In genomic region chr11:88308576-88308975, GRCh38 we compare ENCODE assay signal across 2 cellular contexts.
TF ChIP-seq lines count a peak whose summit lies in the region.

No MANE protein-coding gene starts in this region.

TF ChIP-seq in HEK293, 187 proteins besides CTCF, POLR2A, EP300 and RAD21:
- TF ChIP-seq PRDM1 (tag by site-specific recombination; IDR thresholded peaks at IDR 0.05) (no peak), BCL11B (tag by site-specific recombination; IDR thresholded peaks at IDR 0.05; ENCODE audit: low read depth) (no peak), ZIC2 (tag by site-specific recombination; IDR thresholded peaks at IDR 0.05) (peak; percentile 37; the same call in 1 of the 2 replicates), SCRT1 (tag by site-specific recombination; IDR thresholded peaks at IDR 0.05; ENCODE audit: borderline replicate concordance) (no peak), ZNF776 (tag by site-specific recombination; IDR thresholded peaks at IDR 0.05; ENCODE audit: borderline replicate concordance) (no peak), GLIS2 (tag by site-specific recombination; IDR thresholded peaks at IDR 0.05) (no peak), ZBTB7A (tag by site-specific recombination; IDR thresholded peaks at IDR 0.05; ENCODE audit: low read depth) (no peak), ZNF48 (tag by site-specific recombination; IDR thresholded peaks at IDR 0.05) (no peak), SP2 (tag by site-specific recombination; IDR thresholded peaks at IDR 0.05) (no peak)

TF ChIP-seq in GM12878, 131 proteins besides CTCF, POLR2A, EP300 and RAD21:
- TF ChIP-seq FOS (IDR thresholded peaks at IDR 0.05; ENCODE audit: borderline replicate concordance, extremely low read depth, insufficient read length) (no peak), JUNB (IDR thresholded peaks at IDR 0.05) (no peak), IRF3 (IDR thresholded peaks at IDR 0.05) (no peak), ASH2L (IDR thresholded peaks at IDR 0.05; ENCODE audit: borderline replicate concordance, low read depth) (no peak), E4F1 (IDR thresholded peaks at IDR 0.05; ENCODE audit: borderline replicate concordance, partially characterized antibody) (no peak), NFIC (IDR thresholded peaks at IDR 0.05; ENCODE audit: low read depth, low read length) (no peak), POLR2AphosphoS5 (IDR thresholded peaks at IDR 0.05; ENCODE audit: low read length) (no peak), NKRF (conservative IDR thresholded peaks at IDR 0.05) (no peak), RBBP5 (conservative IDR thresholded peaks at IDR 0.05) (no peak), MLLT1 (IDR thresholded peaks at IDR 0.05) (no peak), MTA2 (IDR thresholded peaks at IDR 0.05; ENCODE audit: low read depth) (no peak), NBN (IDR thresholded peaks at IDR 0.05) (no peak), PKNOX1 (IDR thresholded peaks at IDR 0.05) (no peak), ZNF207 (IDR thresholded peaks at IDR 0.05; ENCODE audit: borderline replicate concordance) (no peak), USF2 (IDR thresholded peaks at IDR 0.05; ENCODE audit: borderline replicate concordance, low read depth, low read length) (no peak), ZBED1 (IDR thresholded peaks at IDR 0.05; ENCODE audit: borderline replicate concordance) (no peak), MEF2B (IDR thresholded peaks at IDR 0.05; ENCODE audit: partially characterized antibody, poor library complexity, severe bottlenecking) (no peak)
